ENCODE assay signal across 9 cellular contexts in genomic region chr3:184040010-184040409, GRCh38. TPM values are rescaled to one million over a fixed set of nuclear protein-coding genes. Genes with fewer than 3 reads are reported as not detected.
DNase-seq lines count a peak whose midpoint lies in the region; ATAC-seq and TF ChIP-seq lines count a peak whose summit lies in the region.
"Had no signal": no experiment of that assay in that cellular context is flagged by ENCODE, and none has a peak within 500 bp of the region (broad histone marks: within the 10 kb centered on the region; RNA-seq: fewer than 3 reads in every experiment).

No MANE protein-coding gene starts in this region.

- H3K4me1 ChIP-seq in mucosa of descending colon (ENCODE audit: low read depth), result no peaks in the 10 kb centered on the region

- H3K9me3 ChIP-seq in mucosa of descending colon, result no peaks in the 10 kb centered on the region

- H3K4me3 ChIP-seq in astrocyte of the spinal cord (ENCODE audit: low read depth, low read length) (no peak overlapping the region), mucosa of descending colon (no peak overlapping the region)

- ATAC-seq in mucosa of descending colon (peak; percentile 45), HG03432 (IDR thresholded peaks at IDR 0.05; ENCODE audit: unreplicated experiment) (no peak), GM18858 (IDR thresholded peaks at IDR 0.05; ENCODE audit: unreplicated experiment) (no peak), HG02938 (IDR thresholded peaks at IDR 0.05; ENCODE audit: unreplicated experiment) (no peak)

- DNase-seq in ELF-1 (ENCODE audit: low read depth, low spot score) (peak; percentile 57), M059J (ENCODE audit: low read depth) (peak; percentile 75), astrocyte of the spinal cord (ENCODE audit: low read depth, low spot score) (no peak), mucosa of descending colon (peak in 1 of 3 donors; percentile 3), NCI-H1436 treated with DMSO at 0.1 percent for 48 hours (lab: John Stamatoyannopoulos, UW) (no peak)

- in situ Hi-C loops in astrocyte of the spinal cord (cut with HindIII; ENCODE audit: low sequenced_read_pairs), result no loop called here

- intact Hi-C loops in mucosa of descending colon (cut with DNase I, micrococcal nuclease), result no loop called here

- H3K36me3 ChIP-seq in mucosa of descending colon (ENCODE audit: low read depth), result no peaks in the 10 kb centered on the region

- TF ChIP-seq CTCF in astrocyte of the spinal cord (IDR thresholded peaks at IDR 0.05; ENCODE audit: low read depth, low read length) (peak; percentile 44), mucosa of descending colon (IDR thresholded peaks at IDR 0.05) (no peak)

RNA-seq across cellular contexts. Expression of gene HTR3D, which starts 8.5 kb away (rescaled TPM):
- total RNA-seq in M059J (2014; rRNA removed; shearing (Covaris generic)), result not detected in 2 replicates
- not detected for total RNA-seq in mucosa of descending colon
- total RNA-seq: mononuclear cell had no signal

RNA-seq across cellular contexts. Expression of gene HTR3C, which starts 12.8 kb away (rescaled TPM):
- total RNA-seq in M059J (2014; rRNA removed; shearing (Covaris generic)), result 0.30 and 0.47 TPM in 2 replicates
- total RNA-seq in mucosa of descending colon, result under 1 TPM in 2 of 3 donors, not detected in 1; 0.17 to 0.41 TPM
- total RNA-seq: mononuclear cell had no signal

RNA-seq across cellular contexts. Expression of gene ABCC5, which starts 22.3 kb away (rescaled TPM):
- 6.7 and 11.6 TPM in 2 replicates for total RNA-seq in M059J (2014; rRNA removed; shearing (Covaris generic))
- total RNA-seq in mucosa of descending colon, result 10 to 100 TPM; 34.4 to 45.7 (median 39.4) TPM

RNA-seq across cellular contexts. Expression of gene HTR3E, which starts 56.9 kb away (rescaled TPM):
- not detected in 2 replicates for total RNA-seq in M059J (2014; rRNA removed; shearing (Covaris generic))
- total RNA-seq in mucosa of descending colon, result under 1 TPM; 0.16 to 0.70 (median 0.35) TPM
- total RNA-seq: mononuclear cell had no signal

Comparison
In these comparisons a context has a peak if more than half of its experiments do, and no peak if none do; other contexts are left out.
1. DNase-seq: peak in ELF-1 (single experiment) and M059J (single experiment); none in astrocyte of the spinal cord (single experiment) and NCI-H1436 treated with DMSO at 0.1 percent for 48 hours (single experiment).